ENCODE assay signal across 8 cellular contexts in genomic region chr2:45964226-45964841, GRCh38.
DNase-seq lines count a peak whose midpoint lies in the region; ATAC-seq and TF ChIP-seq lines count a peak whose summit lies in the region.

No MANE protein-coding gene starts in this region.

- H3K36me3 Mint-ChIP-seq in activated CD4-positive, alpha-beta memory T cell treated with anti-CD3 and anti-CD28 coated beads for 36 hours = peaks cover 1% of the 10 kb centered on the region
- H3K36me3 Mint-ChIP-seq in activated CD4-positive, alpha-beta memory T cell treated with anti-CD3 and anti-CD28 coated beads, Interleukin-2, amount 10 ng/mL, durations not matched to agents 7 days and 5 days (ENCODE audit: low read depth) = no peaks in the 10 kb centered on the region

- TF ChIP-seq EP300 in sigmoid colon (IDR thresholded peaks at IDR 0.05) = no peak

- POLR2A ChIA-PET in activated CD4-positive, alpha-beta memory T cell treated with anti-CD3 and anti-CD28 coated beads for 36 hours (lab: Charles Lee) = no interaction called here
- POLR2A ChIA-PET in activated CD4-positive, alpha-beta memory T cell treated with anti-CD3 and anti-CD28 coated beads, Interleukin-2, amount 10 ng/mL, durations not matched to agents 7 days and 5 days (lab: Charles Lee) = no interaction called here

- intact Hi-C loops in activated CD4-positive, alpha-beta memory T cell treated with anti-CD3 and anti-CD28 coated beads for 36 hours (cut with micrococcal nuclease) = no loop called here
- intact Hi-C loops in sigmoid colon (cut with DNase I) = no loop called here

- ATAC-seq in RWPE2 (ENCODE audit: low read depth) (peak; percentile 92), HG03442 (IDR thresholded peaks at IDR 0.05; ENCODE audit: unreplicated experiment) (no peak)

- WGBS in sigmoid colon, 2 donors = 17 to 31% methylated on average over 6 of the region's 6 CpGs

- H3K4me1 ChIP-seq in RWPE2 (ENCODE audit: insufficient read depth, poor library complexity, severe bottlenecking) = peaks cover 36% of the 10 kb centered on the region
- H3K4me1 ChIP-seq in sigmoid colon = peaks cover 0 to 56% (median 53%) of the 10 kb centered on the region in 4 donors

- no peak overlapping the region for H3K4me3 ChIP-seq in RWPE2 (ENCODE audit: severe bottlenecking)
- H3K4me3 ChIP-seq in sigmoid colon = no peak overlapping the region

- H3K9me3 ChIP-seq in RWPE2 (ENCODE audit: severe bottlenecking) = no peaks in the 10 kb centered on the region
- no peaks in the 10 kb centered on the region for H3K9me3 ChIP-seq in sigmoid colon

- no peak overlapping the region for H3K27ac Mint-ChIP-seq in activated CD4-positive, alpha-beta memory T cell treated with anti-CD3 and anti-CD28 coated beads for 36 hours
- H3K27ac Mint-ChIP-seq in activated CD4-positive, alpha-beta memory T cell treated with anti-CD3 and anti-CD28 coated beads, Interleukin-2, amount 10 ng/mL, durations not matched to agents 7 days and 5 days = no peak overlapping the region

- H3K4me3 Mint-ChIP-seq in activated CD4-positive, alpha-beta memory T cell treated with anti-CD3 and anti-CD28 coated beads for 36 hours = no peak overlapping the region
- H3K4me3 Mint-ChIP-seq in activated CD4-positive, alpha-beta memory T cell treated with anti-CD3 and anti-CD28 coated beads, Interleukin-2, amount 10 ng/mL, durations not matched to agents 7 days and 5 days = no peak overlapping the region

- CTCF ChIA-PET in activated CD4-positive, alpha-beta memory T cell treated with anti-CD3 and anti-CD28 coated beads for 36 hours (lab: Charles Lee) = no interaction called here
- CTCF ChIA-PET in activated CD4-positive, alpha-beta memory T cell treated with anti-CD3 and anti-CD28 coated beads, Interleukin-2, amount 10 ng/mL, durations not matched to agents 7 days and 5 days (lab: Charles Lee) = no interaction called here

- H3K27me3 ChIP-seq in RWPE2 (ENCODE audit: insufficient read depth, poor library complexity, severe bottlenecking) (no peaks in the 10 kb centered on the region), sigmoid colon (no peaks in the 10 kb centered on the region)

- no peaks in the 10 kb centered on the region for H3K27me3 Mint-ChIP-seq in activated CD4-positive, alpha-beta memory T cell treated with anti-CD3 and anti-CD28 coated beads for 36 hours
- no peaks in the 10 kb centered on the region for H3K27me3 Mint-ChIP-seq in activated CD4-positive, alpha-beta memory T cell treated with anti-CD3 and anti-CD28 coated beads, Interleukin-2, amount 10 ng/mL, durations not matched to agents 7 days and 5 days

- peak; percentile 44 for DNase-seq in activated CD4-positive, alpha-beta memory T cell treated with anti-CD3 and anti-CD28 coated beads for 36 hours
- DNase-seq in activated CD4-positive, alpha-beta memory T cell treated with anti-CD3 and anti-CD28 coated beads, Interleukin-2, amount 10 ng/mL, durations not matched to agents 7 days and 5 days = no peak
- DNase-seq in RWPE2 (ENCODE audit: low spot score) (peak; percentile 97), fibroblast of the conjunctiva (ENCODE audit: low read depth) (peak; percentile 82), sigmoid colon (peak; percentile 77), activated gamma-delta T cell treated with Interleukin-2 at 50 U/mL for 16 hours (no peak), activated T-cell treated with anti-CD3 and anti-CD28 coated beads for 4 hours (no peak)

- H3K9me3 Mint-ChIP-seq in activated CD4-positive, alpha-beta memory T cell treated with anti-CD3 and anti-CD28 coated beads for 36 hours = no peaks in the 10 kb centered on the region
- no peaks in the 10 kb centered on the region for H3K9me3 Mint-ChIP-seq in activated CD4-positive, alpha-beta memory T cell treated with anti-CD3 and anti-CD28 coated beads, Interleukin-2, amount 10 ng/mL, durations not matched to agents 7 days and 5 days

- H3K4me1 Mint-ChIP-seq in activated CD4-positive, alpha-beta memory T cell treated with anti-CD3 and anti-CD28 coated beads for 36 hours (ENCODE audit: low read depth) = peaks cover 16% of the 10 kb centered on the region
- peaks cover 10% of the 10 kb centered on the region for H3K4me1 Mint-ChIP-seq in activated CD4-positive, alpha-beta memory T cell treated with anti-CD3 and anti-CD28 coated beads, Interleukin-2, amount 10 ng/mL, durations not matched to agents 7 days and 5 days

- H3K36me3 ChIP-seq in RWPE2 (ENCODE audit: low read depth) (no peaks in the 10 kb centered on the region), sigmoid colon (no peaks in the 10 kb centered on the region)

- TF ChIP-seq POLR2A in sigmoid colon (IDR thresholded peaks at IDR 0.05) = no peak

- no peak for TF ChIP-seq CTCF in RWPE2 (IDR thresholded peaks at IDR 0.05; ENCODE audit: poor library complexity, severe bottlenecking)
- no peak for TF ChIP-seq CTCF in sigmoid colon (IDR thresholded peaks at IDR 0.05)

- H3K27ac ChIP-seq in RWPE2 (ENCODE audit: poor library complexity, severe bottlenecking) (peak overlapping the region; percentile 97), sigmoid colon (peak overlapping the region in 3 of 4 donors; percentile 28 to 67 (median 44))

Comparison
In these comparisons a context has a peak if more than half of its experiments do, and no peak if none do; other contexts are left out.
1. DNase-seq: peak in activated CD4-positive, alpha-beta memory T cell treated with anti-CD3 and anti-CD28 coated beads for 36 hours (single experiment), RWPE2 (single experiment), fibroblast of the conjunctiva (single experiment) and sigmoid colon (single experiment); none in activated CD4-positive, alpha-beta memory T cell treated with anti-CD3 and anti-CD28 coated beads, Interleukin-2, amount 10 ng/mL, durations not matched to agents 7 days and 5 days (single experiment), activated gamma-delta T cell treated with Interleukin-2 at 50 U/mL for 16 hours (single experiment) and activated T-cell treated with anti-CD3 and anti-CD28 coated beads for 4 hours (single experiment).